8 cellular contexts compared by ENCODE assay signal in genomic region chr3:9890249-9891071, GRCh38. TPM values are rescaled to one million over a fixed set of nuclear protein-coding genes. Genes with fewer than 3 reads are reported as not detected.
A peak's percentile ranks its signal among the peaks of the same experiment; 100 is the strongest.
DNase-seq lines count a peak whose midpoint lies in the region; ATAC-seq and TF ChIP-seq lines count a peak whose summit lies in the region.

JAGN1 (plus strand) TSS chr3:9890610; CDS start chr3:9890723, 113 bp downstream.

- POLR2A ChIA-PET in CD4-positive, alpha-beta T cell (lab: Charles Lee) = interaction anchor here (0.5 to 3.7 kb wide), 32 partner anchors 11 to 494 kb away, joined by 3 to 98 read pairs (median 6); partner anchors contain the start of genes ARPC4, CRELD1, EMC3 and IL17RC
- POLR2A ChIA-PET in activated CD8-positive, alpha-beta memory T cell treated with anti-CD3 and anti-CD28 coated beads for 36 hours (lab: Charles Lee) = interaction anchor here (0.5 to 2.6 kb wide), 14 partner anchors 12 to 430 kb away, joined by 3 to 27 read pairs (median 3); partner anchors contain the start of genes ARPC4, CRELD1, IL17RE and RPUSD3

- peak; percentile 91 for ATAC-seq in CD4-positive, alpha-beta T cell (ENCODE audit: poor library complexity)
- peak; percentile 81 for ATAC-seq in GM19397 (IDR thresholded peaks at IDR 0.05; ENCODE audit: unreplicated experiment)
- ATAC-seq in HG03565 (IDR thresholded peaks at IDR 0.05; ENCODE audit: unreplicated experiment) = peak; percentile 67

- peaks cover 10% of the 10 kb centered on the region for H3K36me3 ChIP-seq in effector memory CD4-positive, alpha-beta T cell (ENCODE audit: control insufficient read depth, insufficient read depth, low read length)

- no peaks in the 10 kb centered on the region for H3K27me3 Mint-ChIP-seq in CD4-positive, alpha-beta T cell

- H3K9me3 Mint-ChIP-seq in CD4-positive, alpha-beta T cell = no peaks in the 10 kb centered on the region

- DNase-seq in CD4-positive, alpha-beta T cell = peak; percentile 84 to 93 (median 89)
- DNase-seq in NOMO-1 treated with DMSO at 0.1 percent for 48 hours (lab: John Stamatoyannopoulos, UW; ENCODE audit: unreplicated experiment) (peak; percentile 82), medulla oblongata (ENCODE audit: extremely low spot score) (peak; percentile 90)
- peak; percentile 86 to 87 (median 86) for DNase-seq in effector memory CD4-positive, alpha-beta T cell
- peak; percentile 89 to 90 (median 90) for DNase-seq in stimulated activated CD4-positive, alpha-beta T cell treated with anti-CD3 and anti-CD28 coated beads, TNF-alpha, amount 100 ng/mL, for 4 hours (ENCODE audit: low read depth in 3 of 3)

- H3K4me1 Mint-ChIP-seq in CD4-positive, alpha-beta T cell (ENCODE audit: low read depth) = peaks cover 49% of the 10 kb centered on the region

- CTCF ChIA-PET in CD4-positive, alpha-beta T cell (lab: Charles Lee) = interaction anchor here (0.6 to 2.4 kb wide), 5 partner anchors 41 to 430 kb away, joined by 3 to 14 read pairs (median 4); partner anchors contain the start of genes CRELD1 and SEC13
- CTCF ChIA-PET in activated CD8-positive, alpha-beta memory T cell treated with anti-CD3 and anti-CD28 coated beads for 36 hours (lab: Charles Lee) = interaction anchor here (0.6 to 1.7 kb wide), 4 partner anchors 42 to 371 kb away, joined by 3 to 18 read pairs (median 3); partner anchors contain the start of genes CRELD1 and RPUSD3

- H3K9me3 ChIP-seq in CD4-positive, alpha-beta T cell (ENCODE audit: control insufficient read depth, low read length) = no peaks in the 10 kb centered on the region
- H3K9me3 ChIP-seq in effector memory CD4-positive, alpha-beta T cell (ENCODE audit: control insufficient read depth, low read length) = no peaks in the 10 kb centered on the region

- peaks cover 11% of the 10 kb centered on the region for H3K4me1 ChIP-seq in effector memory CD4-positive, alpha-beta T cell (ENCODE audit: control insufficient read depth, insufficient read depth, low read length, poor library complexity, severe bottlenecking)

- intact Hi-C loops in CD4-positive, alpha-beta T cell (cut with DNase I, micrococcal nuclease) = loop anchor here (1.0 to 5.0 kb wide), 8 partner anchors 42 to 430 kb away; partner anchors contain the start of genes CRELD1 (in 2 of the 2), RPUSD3 (in 2 of the 2), BRK1 (in 1 of the 2) and OGG1 (in 1 of the 2)

- H3K27ac ChIP-seq in CD4-positive, alpha-beta T cell (ENCODE audit: low read depth, low read length) = peak within 1 kb of the TSS; percentile 100
- H3K27ac ChIP-seq in effector memory CD4-positive, alpha-beta T cell (ENCODE audit: insufficient read depth, low read length, poor library complexity, severe bottlenecking) = peak within 1 kb of the TSS; percentile 100

- H3K36me3 Mint-ChIP-seq in CD4-positive, alpha-beta T cell (ENCODE audit: low read depth) = peaks cover 42% of the 10 kb centered on the region

- H3K4me3 Mint-ChIP-seq in CD4-positive, alpha-beta T cell = peak within 1 kb of the TSS; percentile 99

- peak within 1 kb of the TSS; percentile 95 for H3K27ac Mint-ChIP-seq in CD4-positive, alpha-beta T cell

- H3K27me3 ChIP-seq in CD4-positive, alpha-beta T cell (ENCODE audit: control insufficient read depth, insufficient read depth, low read length) = no peaks in the 10 kb centered on the region
- H3K27me3 ChIP-seq in effector memory CD4-positive, alpha-beta T cell (replicated peaks; ENCODE audit: control insufficient read depth, insufficient read depth, low read length, poor library complexity, severe bottlenecking) = no peaks in the 10 kb centered on the region

- peak within 1 kb of the TSS; percentile 94 for H3K4me3 ChIP-seq in effector memory CD4-positive, alpha-beta T cell (ENCODE audit: insufficient read depth, low read depth, low read length, poor library complexity, severe bottlenecking)

- no peak for TF ChIP-seq CTCF in CD4-positive, alpha-beta T cell (IDR thresholded peaks at IDR 0.05)

RNA-seq across cellular contexts. Expression of gene JAGN1, which starts in this region (rescaled TPM):
- 10 to 100 TPM; 14.4 to 15.1 TPM for total RNA-seq in CD4-positive, alpha-beta T cell
- total RNA-seq in activated CD8-positive, alpha-beta memory T cell treated with anti-CD3 and anti-CD28 coated beads for 36 hours = 10 to 100 TPM; 51.8 to 53.3 TPM

Comparison
In these comparisons a context has a peak if more than half of its experiments do, and no peak if none do; other contexts are left out.
1. Peak in every context shown above with its lines: DNase-seq, ATAC-seq, H3K4me3 ChIP-seq and H3K27ac ChIP-seq.